In genomic region chr7:1388021-1388704, GRCh38 we compare ENCODE assay signal across 20 cellular contexts.
"Had no signal": no experiment of that assay in that cellular context is flagged by ENCODE, and none has a peak within 500 bp of the region (broad histone marks: within the 10 kb centered on the region; RNA-seq: fewer than 3 reads in every experiment).

No MANE protein-coding gene starts in this region.

- ATAC-seq: activated CD8-positive, alpha-beta T cell treated with anti-CD3 and anti-CD28 coated beads, Interleukin-2, amount 10 ng/mL, durations not matched to agents 7 days and 5 days; WTC11 had no signal

- H3K4me1 ChIP-seq: breast epithelium had no signal

- H3K4me1 Mint-ChIP-seq: activated naive CD4-positive, alpha-beta T cell treated with anti-CD3 and anti-CD28 coated beads, Interleukin-2, amount 50 U/mL, for 24 hours; WTC11 had no signal

- H3K4me3 ChIP-seq: breast epithelium had no signal

- H3K9me3 Mint-ChIP-seq: activated naive CD4-positive, alpha-beta T cell treated with anti-CD3 and anti-CD28 coated beads, Interleukin-2, amount 50 U/mL, for 24 hours; T-helper 1 cell treated with Interleukin-12 subunit alpha and Interleukin-12 subunit beta and Interleukin-4 antibody, amounts not matched to agents 30 μg/mL and 1 μg/mL, for 36 hours had no signal

- H3K36me3 Mint-ChIP-seq: activated naive CD4-positive, alpha-beta T cell treated with anti-CD3 and anti-CD28 coated beads, Interleukin-2, amount 50 U/mL, for 24 hours; WTC11 had no signal

- H3K27ac ChIP-seq: breast epithelium had no signal

- DNase-seq: activated CD4-positive, alpha-beta T cell treated with anti-CD3 and anti-CD28 coated beads for 48 hours; activated CD4-positive, alpha-beta T cell treated with anti-CD3 and anti-CD28 coated beads, Interleukin-2, amount 50 U/mL, for 4 hours; activated CD4-positive, CD25-positive, alpha-beta regulatory T cell treated with anti-CD3 and anti-CD28 coated beads, Interleukin-2, amount 50 U/mL, for 72 hours; activated CD8-positive, alpha-beta memory T cell treated with anti-CD3 and anti-CD28 coated beads, Interleukin-2, amount 50 U/mL, for 48 hours; activated CD8-positive, alpha-beta T cell treated with anti-CD3 and anti-CD28 coated beads, Interleukin-2, amount 10 ng/mL, durations not matched to agents 7 days and 5 days; activated T-cell treated with anti-CD3 and anti-CD28 coated beads, Interleukin-2, amount 50 U/mL, for 1 hour; aorta; central memory CD4-positive, alpha-beta T cell; NCI-H1092; NCI-H1417; NCI-H1694; NCI-H2029 treated with DMSO at 0.1 percent for 48 hours; NCI-H345; NCI-H510A; NCI-H526 treated with DMSO at 0.1 percent for 48 hours; NCI-H82 had no signal

- H3K27ac Mint-ChIP-seq: activated CD8-positive, alpha-beta T cell treated with anti-CD3 and anti-CD28 coated beads, Interleukin-2, amount 10 ng/mL, durations not matched to agents 7 days and 5 days; activated naive CD4-positive, alpha-beta T cell treated with anti-CD3 and anti-CD28 coated beads, Interleukin-2, amount 50 U/mL, for 24 hours; T-helper 1 cell treated with Interleukin-12 subunit alpha and Interleukin-12 subunit beta and Interleukin-4 antibody, amounts not matched to agents 30 μg/mL and 1 μg/mL, for 36 hours; WTC11 had no signal

- H3K36me3 ChIP-seq: breast epithelium had no signal

- H3K4me3 Mint-ChIP-seq: activated CD8-positive, alpha-beta T cell treated with anti-CD3 and anti-CD28 coated beads, Interleukin-2, amount 10 ng/mL, durations not matched to agents 7 days and 5 days; activated naive CD4-positive, alpha-beta T cell treated with anti-CD3 and anti-CD28 coated beads, Interleukin-2, amount 50 U/mL, for 24 hours; T-helper 1 cell treated with Interleukin-12 subunit alpha and Interleukin-12 subunit beta and Interleukin-4 antibody, amounts not matched to agents 30 μg/mL and 1 μg/mL, for 36 hours; WTC11 had no signal
